ENCODE assay signal across 1 cellular context in genomic region chr4:48830706-48831531, GRCh38.
TF ChIP-seq lines count a peak whose summit lies in the region.

TSS of gene OCIAD1 (plus strand) at chr4:48831088. CDS start at chr4:48832625, 1,537 bp downstream.

TF ChIP-seq in WTC11, 78 proteins besides CTCF, POLR2A, EP300 and RAD21 (continued from another document):
- TF ChIP-seq E2F1 (CRISPR knock-in tag; IDR thresholded peaks at IDR 0.05) (no peak), ZNF423 (CRISPR knock-in tag; IDR thresholded peaks at IDR 0.05) (no peak), ZNF281 (CRISPR knock-in tag; IDR thresholded peaks at IDR 0.05) (peak; percentile 94; the same call in 1 of the 2 replicates), TEAD4 (CRISPR knock-in tag; IDR thresholded peaks at IDR 0.05) (no peak), ETV6 (CRISPR knock-in tag; IDR thresholded peaks at IDR 0.05) (peak; percentile 38; the same call in 1 of the 2 replicates), ZNF138 (CRISPR knock-in tag; conservative IDR thresholded peaks at IDR 0.05) (no peak), ZNF121 (CRISPR knock-in tag; IDR thresholded peaks at IDR 0.05) (no peak), ZNF671 (CRISPR knock-in tag; IDR thresholded peaks at IDR 0.05) (no peak)
TF ChIP-seq in WTC11: peak in this region for 20.
